In genomic region chr6:128569737-128570438, GRCh38 we compare ENCODE assay signal across 11 cellular contexts. TPM values are rescaled to one million over a fixed set of nuclear protein-coding genes. Genes with fewer than 3 reads are reported as not detected.
DNase-seq lines count a peak whose midpoint lies in the region; ATAC-seq and TF ChIP-seq lines count a peak whose summit lies in the region.
"Had no signal": no experiment of that assay in that cellular context is flagged by ENCODE, and none has a peak within 500 bp of the region (broad histone marks: within the 10 kb centered on the region; RNA-seq: fewer than 3 reads in every experiment).

No MANE protein-coding gene starts in this region.

- no peaks in the 10 kb centered on the region for H3K9me3 ChIP-seq in body of pancreas

- no peak for TF ChIP-seq POLR2A in body of pancreas (IDR thresholded peaks at IDR 0.05)

- DNase-seq in AG04449 (ENCODE audit: low read depth, low spot score) (peak; percentile 83), HT1080 (ENCODE audit: low read depth) (peak; percentile 91), body of pancreas (no peak), kidney epithelial cell (ENCODE audit: low read depth) (peak; percentile 79), T-helper 1 cell (no peak), COR-L47 (lab: John Stamatoyannopoulos, UW) (no peak), DMS79 treated with DMSO at 0.1 percent for 48 hours (lab: John Stamatoyannopoulos, UW) (no peak), NCI-H526 treated with DMSO at 0.1 percent for 48 hours (lab: John Stamatoyannopoulos, UW) (no peak)
- DNase-seq: CD4-positive, alpha-beta memory T cell; NCI-H1694 had no signal

- ATAC-seq in body of pancreas: peak; percentile 24
- ATAC-seq: activated naive CD4-positive, alpha-beta T cell treated with anti-CD3 and anti-CD28 coated beads, Interleukin-2, amount 50 U/mL, for 72 hours had no signal

- peak overlapping the region in 1 of 4 donors; percentile 35 for H3K27ac ChIP-seq in body of pancreas

- H3K27me3 ChIP-seq in body of pancreas: no peaks in the 10 kb centered on the region
- no peaks in the 10 kb centered on the region for H3K27me3 ChIP-seq in kidney epithelial cell (ENCODE audit: control insufficient read depth, insufficient read depth, low read length)

- intact Hi-C loops in body of pancreas (cut with DNase I): no loop called here

- CTCF ChIA-PET in AG04449 (lab: Yijun Ruan, JAX): no interaction called here

- no peak for TF ChIP-seq CTCF in AG04449 (IDR thresholded peaks at IDR 0.05; ENCODE audit: insufficient read depth, low read length, missing control alignments)
- no peak for TF ChIP-seq CTCF in body of pancreas (IDR thresholded peaks at IDR 0.05)
- no peak for TF ChIP-seq CTCF in kidney epithelial cell (IDR thresholded peaks at IDR 0.05; ENCODE audit: insufficient read depth, low read length, poor library complexity, severe bottlenecking)

- WGBS in body of pancreas, 2 donors: 37 to 39% methylated on average over 3 of the region's 3 CpGs

- H3K4me1 ChIP-seq in body of pancreas: peaks cover 12% of the 10 kb centered on the region

- H3K4me3 ChIP-seq in AG04449 (ENCODE audit: low read depth, low read length) (no peak overlapping the region; the same call in 1 of the 2 replicates), body of pancreas (no peak overlapping the region), kidney epithelial cell (ENCODE audit: low read depth, low read length) (no peak overlapping the region)

- no peaks in the 10 kb centered on the region for H3K36me3 ChIP-seq in body of pancreas (replicated peaks in 1 of 2; ENCODE audit: insufficient read depth in 1 of 2, low read depth in 2 of 2)
- H3K36me3 ChIP-seq in kidney epithelial cell (ENCODE audit: control insufficient read depth, insufficient read depth, low read length): no peaks in the 10 kb centered on the region

- POLR2A ChIA-PET in AG04449 (lab: Yijun Ruan, JAX): interaction anchor here (0.9 kb wide), 1 partner anchor 9 kb away, joined by 4 read pairs; no protein-coding TSS in a partner anchor

RNA-seq across cellular contexts. Expression of gene PTPRK, which starts 49.5 kb away (rescaled TPM):
- total RNA-seq in HT1080 (2014; rRNA removed; shearing (Covaris generic)): 51.7 and 102 TPM in 2 replicates
- polyA plus RNA-seq in HT1080 (2015; cell fraction: cytosol; rRNA removed): 28.8 and 57.3 TPM in 2 replicates
- polyA plus RNA-seq in HT1080 (2015; cell fraction: nucleus; rRNA removed): 66.1 and 74.0 TPM in 2 replicates
- total RNA-seq in body of pancreas (100 to 1,000 TPM in 1 of 2 donors, 10 to 100 TPM in 1; 60.6 to 121 TPM), kidney epithelial cell (117 and 127 TPM in 2 replicates)

Comparison
In these comparisons a context has a peak if more than half of its experiments do, and no peak if none do; other contexts are left out.
1. DNase-seq: peak in AG04449 (single experiment), HT1080 (single experiment) and kidney epithelial cell (single experiment); none in body of pancreas (0 of 4), T-helper 1 cell (0 of 5), COR-L47 (single experiment), DMS79 treated with DMSO at 0.1 percent for 48 hours (single experiment) and NCI-H526 treated with DMSO at 0.1 percent for 48 hours (single experiment).